In genomic region chr21:35699360-35699759, GRCh38 we compare ENCODE assay signal across 30 cellular contexts.
"Had no signal": no experiment of that assay in that cellular context is flagged by ENCODE, and none has a peak within 500 bp of the region (broad histone marks: within the 10 kb centered on the region; RNA-seq: fewer than 3 reads in every experiment).

No MANE protein-coding gene starts in this region.

- H3K27me3 ChIP-seq: ascending aorta had no signal

- H3K9me3 ChIP-seq: ascending aorta had no signal

- ATAC-seq: activated CD4-positive, alpha-beta T cell treated with anti-CD3 and anti-CD28 coated beads for 36 hours; activated CD4-positive, CD25-positive, alpha-beta regulatory T cell treated with anti-CD3 and anti-CD28 coated beads, Interleukin-2, amount 50 U/mL, for 24 hours; activated CD8-positive, alpha-beta memory T cell treated with anti-CD3 and anti-CD28 coated beads, Interleukin-2, amount 10 ng/mL, durations not matched to agents 7 days and 5 days; activated CD8-positive, alpha-beta T cell treated with anti-CD3 and anti-CD28 coated beads, Interleukin-2, amount 10 ng/mL, durations not matched to agents 7 days and 5 days; activated naive CD8-positive, alpha-beta T cell treated with anti-CD3 and anti-CD28 coated beads, Interleukin-2, amount 50 U/mL, for 24 hours; WTC11 had no signal

- H3K36me3 ChIP-seq: ascending aorta, cardiac muscle cell, WERI-Rb-1 had no signal

- H3K4me3 ChIP-seq: ascending aorta, cardiac muscle cell had no signal

- DNase-seq: activated CD4-positive, alpha-beta memory T cell treated with anti-CD3 and anti-CD28 coated beads, Interleukin-2, amount 10 ng/mL, durations not matched to agents 7 days and 5 days; activated CD4-positive, alpha-beta T cell treated with anti-CD3 and anti-CD28 coated beads for 1 hour; activated CD4-positive, alpha-beta T cell treated with anti-CD3 and anti-CD28 coated beads for 36 hours; activated CD4-positive, alpha-beta T cell treated with anti-CD3 and anti-CD28 coated beads for 48 hours; activated CD4-positive, alpha-beta T cell treated with anti-CD3 and anti-CD28 coated beads, Interleukin-2, amount 10 ng/mL, durations not matched to agents 7 days and 5 days; activated CD4-positive, alpha-beta T cell treated with anti-CD3 and anti-CD28 coated beads, Interleukin-2, amount 50 U/mL, for 48 hours; activated CD4-positive, CD25-positive, alpha-beta regulatory T cell; activated CD8-positive, alpha-beta memory T cell treated with anti-CD3 and anti-CD28 coated beads for 24 hours; activated CD8-positive, alpha-beta memory T cell treated with anti-CD3 and anti-CD28 coated beads, Interleukin-2, amount 10 ng/mL, durations not matched to agents 7 days and 5 days; activated CD8-positive, alpha-beta memory T cell treated with anti-CD3 and anti-CD28 coated beads, Interleukin-2, amount 50 U/mL, for 48 hours; activated CD8-positive, alpha-beta T cell treated with anti-CD3 and anti-CD28 coated beads, Interleukin-2, amount 10 ng/mL, durations not matched to agents 7 days and 5 days; activated effector memory CD4-positive, alpha-beta T cell treated with Interleukin-2 at 50 U/mL for 16 hours; activated gamma-delta T cell; activated naive CD4-positive, alpha-beta T cell treated with anti-CD3 and anti-CD28 coated beads, Interleukin-2, amount 10 ng/mL, durations not matched to agents 7 days and 5 days; activated naive CD4-positive, alpha-beta T cell treated with Interleukin-2 at 50 U/mL for 16 hours; activated naive CD8-positive, alpha-beta T cell treated with anti-CD3 and anti-CD28 coated beads, Interleukin-2, amount 10 ng/mL, durations not matched to agents 7 days and 5 days; activated naive CD8-positive, alpha-beta T cell treated with anti-CD3 and anti-CD28 coated beads, Interleukin-2, amount 50 U/mL, for 24 hours; activated T-cell treated with anti-CD3 and anti-CD28 coated beads, Interleukin-2, amount 50 U/mL, for 24 hours; activated T-cell treated with anti-CD3 and anti-CD28 coated beads, Interleukin-2, amount 50 U/mL, for 48 hours; amygdala; anterior cingulate cortex; caudate nucleus; T-helper 1 cell; T-helper 2 cell; T-helper 9 cell; WERI-Rb-1 had no signal

- H3K27ac ChIP-seq: ascending aorta, cardiac muscle cell, WERI-Rb-1 had no signal
